In genomic region chr22:41092847-41093371, GRCh38 we compare ENCODE assay signal across 8 cellular contexts. TPM values are rescaled to one million over a fixed set of nuclear protein-coding genes. Genes with fewer than 3 reads are reported as not detected.
DNase-seq lines count a peak whose midpoint lies in the region; ATAC-seq and TF ChIP-seq lines count a peak whose summit lies in the region.

No MANE protein-coding gene starts in this region.

- peak overlapping the region; percentile 70 for H3K4me3 ChIP-seq in WI38 (ENCODE audit: low read depth, low read length)
- H3K4me3 ChIP-seq in esophagus muscularis mucosa, result peak overlapping the region; percentile 96 to 100 (median 100)

- TF ChIP-seq CTCF in WI38 (IDR thresholded peaks at IDR 0.05; ENCODE audit: low read depth, low read length) (no peak), esophagus muscularis mucosa (IDR thresholded peaks at IDR 0.05) (no peak)

- TF ChIP-seq POLR2A in esophagus muscularis mucosa (IDR thresholded peaks at IDR 0.05; ENCODE audit: low read depth), result no peak

- H3K27me3 ChIP-seq in esophagus muscularis mucosa, result no peaks in the 10 kb centered on the region

- H3K36me3 ChIP-seq in esophagus muscularis mucosa, result no peaks in the 10 kb centered on the region

- peaks cover 41 to 55% (median 48%) of the 10 kb centered on the region in 4 donors for H3K4me1 ChIP-seq in esophagus muscularis mucosa

- peak; percentile 37 for DNase-seq in activated CD4-positive, alpha-beta T cell treated with anti-CD3 and anti-CD28 coated beads for 48 hours
- DNase-seq in activated CD4-positive, alpha-beta T cell treated with anti-CD3 and anti-CD28 coated beads for 1 hour, result no peak
- DNase-seq in LHCN-M2 (ENCODE audit: low read depth) (peak; percentile 19), esophagus muscularis mucosa (ENCODE audit: extremely low spot score) (no peak), myocyte (ENCODE audit: low read depth) (peak; percentile 25), amniotic stem cell (lab: John Stamatoyannopoulos, UW) (no peak)

- intact Hi-C loops in esophagus muscularis mucosa (cut with DNase I), result no loop called here

- no peaks in the 10 kb centered on the region for H3K9me3 ChIP-seq in esophagus muscularis mucosa

- under 1% methylated on average over 21 of the region's 31 CpGs for WGBS in esophagus muscularis mucosa

- no peak for ATAC-seq in esophagus mucosa

- no peak for TF ChIP-seq EP300 in esophagus muscularis mucosa (IDR thresholded peaks at IDR 0.05)

- peak overlapping the region; percentile 100 for H3K27ac ChIP-seq in esophagus muscularis mucosa (replicated peaks in 1 of 4)

RNA-seq across cellular contexts. Expression of gene EP300, which starts 0.5 kb away (rescaled TPM):
- total RNA-seq in LHCN-M2 (2014; rRNA removed), result 17.2 and 24.0 TPM in 2 replicates
- polyA plus RNA-seq in LHCN-M2 (2012), result 11.1 TPM
- 100 to 1,000 TPM in 1 of 4 donors, 10 to 100 TPM in 3; 50.5 to 111 (median 77.7) TPM for total RNA-seq in esophagus muscularis mucosa
- 30.4 and 41.1 TPM in 2 replicates for total RNA-seq in myocyte
- 19.3 TPM for polyA plus RNA-seq in myocyte (2012)
- 40.6 TPM for total RNA-seq in esophagus mucosa

Comparison
In these comparisons a context has a peak if more than half of its experiments do, and no peak if none do; other contexts are left out.
1. DNase-seq: peak in activated CD4-positive, alpha-beta T cell treated with anti-CD3 and anti-CD28 coated beads for 48 hours (single experiment), LHCN-M2 (single experiment) and myocyte (single experiment); none in activated CD4-positive, alpha-beta T cell treated with anti-CD3 and anti-CD28 coated beads for 1 hour (single experiment), esophagus muscularis mucosa (single experiment) and amniotic stem cell (single experiment).